ENCODE assay signal across 16 cellular contexts in the genomic region with DNA sequence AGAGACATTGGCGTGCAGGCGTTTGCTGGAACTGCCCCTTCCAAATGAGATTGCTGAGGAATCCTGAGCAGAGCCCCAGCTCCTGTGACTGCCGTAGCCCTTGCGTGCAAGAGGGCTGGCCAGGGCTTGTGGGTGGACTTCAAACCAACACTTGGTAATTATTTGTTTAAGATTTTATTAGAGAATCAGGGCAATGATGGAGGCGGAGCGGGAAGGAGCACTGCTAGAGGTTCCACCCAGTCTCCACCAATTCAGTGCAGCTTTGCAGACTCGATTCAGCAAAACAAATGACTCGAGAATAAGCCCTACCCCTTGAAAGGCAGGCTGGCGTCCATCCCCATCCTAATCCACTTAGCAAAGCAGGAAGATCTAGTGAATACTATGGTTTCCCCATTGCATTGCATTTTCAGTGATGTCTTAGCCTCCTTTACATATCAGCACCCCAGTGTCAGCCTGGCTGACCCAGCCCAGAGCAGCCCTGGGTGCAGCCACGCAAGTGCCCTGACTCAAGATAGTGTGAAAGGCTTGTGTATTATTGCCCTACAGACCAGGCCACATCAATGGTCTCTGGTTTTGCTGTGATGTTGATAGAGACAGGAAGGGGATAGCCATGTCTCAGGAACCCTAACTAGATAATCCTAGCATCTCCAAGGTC. TPM values are rescaled to one million over a fixed set of nuclear protein-coding genes. Genes with fewer than 3 reads are reported as not detected.
A peak's percentile ranks its signal among the peaks of the same experiment; 100 is the strongest.
DNase-seq lines count a peak whose midpoint lies in the region; ATAC-seq, FAIRE-seq and TF ChIP-seq lines count a peak whose summit lies in the region.
"Had no signal": no experiment of that assay in that cellular context is flagged by ENCODE, and none has a peak within 500 bp of the region (broad histone marks: within the 10 kb centered on the region; RNA-seq: fewer than 3 reads in every experiment).

No MANE protein-coding gene starts in this region.

- no peak overlapping the region for H4K91ac ChIP-seq in H1 (replicated peaks; ENCODE audit: insufficient read length, low read length)

- H4K8ac ChIP-seq in H1 (ENCODE audit: extremely low read depth, insufficient read depth, low read length): peak overlapping the region; percentile 14; the same call in 1 of the 2 replicates

- H3K56ac ChIP-seq in H1 (replicated peaks; ENCODE audit: insufficient read length, low read depth, low read length): no peak overlapping the region

- H3K14ac ChIP-seq in H1 (ENCODE audit: insufficient read length): no peak overlapping the region

- no peak for TF ChIP-seq EP300 in H1 (IDR thresholded peaks at IDR 0.05; ENCODE audit: borderline replicate concordance in 1 of 2, low read depth in 2 of 2, low read length in 2 of 2)

- H3K9me3 ChIP-seq in MG63: no peaks in the 10 kb centered on the region
- no peaks in the 10 kb centered on the region for H3K9me3 ChIP-seq in H1 (ENCODE audit: insufficient read depth in 2 of 2, low read depth in 1 of 2, low read length in 1 of 2)
- H3K9me3 ChIP-seq in mucosa of rectum (ENCODE audit: control insufficient read depth in 2 of 2, low read length in 2 of 2): no peaks in the 10 kb centered on the region
- H3K9me3 ChIP-seq: BLaER1 treated with 17β-estradiol and CSF1 and Interleukin-3, amounts not matched to agents 10 nM and 100 nM; uterus had no signal

- no peak overlapping the region for H3K27ac ChIP-seq in H1 (ENCODE audit: low read depth, low read length)
- H3K27ac ChIP-seq in mucosa of rectum (ENCODE audit: low read depth in 2 of 2, low read length in 2 of 2): peak overlapping the region; percentile 23 to 54
- H3K27ac ChIP-seq: BLaER1 treated with 17β-estradiol and CSF1 and Interleukin-3, amounts not matched to agents 10 nM and 100 nM; parathyroid adenoma; uterus had no signal

- ATAC-seq in HG02798 (IDR thresholded peaks at IDR 0.05; ENCODE audit: poor library complexity, unreplicated experiment): no peak
- no peak for ATAC-seq in GM21390 (IDR thresholded peaks at IDR 0.05; ENCODE audit: unreplicated experiment)

- no peaks in the 10 kb centered on the region for H4K20me1 ChIP-seq in H1 (replicated peaks in 1 of 2; ENCODE audit: control insufficient read depth in 1 of 2, insufficient read depth in 2 of 2, low read length in 2 of 2)
- H4K20me1 ChIP-seq: BLaER1 treated with 17β-estradiol and CSF1 and Interleukin-3, amounts not matched to agents 10 nM and 100 nM had no signal

- no peak overlapping the region for H3K23ac ChIP-seq in H1 (ENCODE audit: insufficient read length)

- no peak overlapping the region for H2BK20ac ChIP-seq in H1 (ENCODE audit: low read length)

- H3K79me2 ChIP-seq in H1 (ENCODE audit: control insufficient read depth in 1 of 2, insufficient read depth in 2 of 2, low read length in 2 of 2): no peaks in the 10 kb centered on the region
- H3K79me2 ChIP-seq: parathyroid adenoma had no signal

- H2AK5ac ChIP-seq in H1 (ENCODE audit: low read depth, low read length): no peak overlapping the region

- H3K18ac ChIP-seq in H1 (ENCODE audit: extremely low read depth, low read length): no peak overlapping the region

- H3K4me1 ChIP-seq in H1 (replicated peaks in 1 of 4; ENCODE audit: control insufficient read depth in 3 of 4, insufficient read depth in 4 of 4, low read length in 3 of 4): peaks cover 0 to 2% (median 0%) of the 10 kb centered on the region in 4 experiments; a peak in 1 of 7 replicates
- peaks cover 3 to 29% of the 10 kb centered on the region in 2 donors for H3K4me1 ChIP-seq in mucosa of rectum (ENCODE audit: control insufficient read depth in 2 of 2, insufficient read depth in 2 of 2, low read length in 2 of 2)
- H3K4me1 ChIP-seq: parathyroid adenoma, uterus had no signal

- CTCF ChIA-PET in BJ (lab: Yijun Ruan, JAX) (interaction anchor here (1.8 to 3.1 kb wide), 2 partner anchors 80 to 85 kb away, joined by 3 to 14 read pairs; no protein-coding TSS in a partner anchor), H1 (lab: Charles Lee; ENCODE audit: partially characterized antibody) (interaction anchor here (7.6 kb wide), 1 partner anchor 14 kb away, joined by 42 read pairs; no protein-coding TSS in a partner anchor)

- no peak overlapping the region for H2BK12ac ChIP-seq in H1 (ENCODE audit: low read depth, low read length)

- H2AFZ ChIP-seq in H1 (ENCODE audit: low read length): 0 out of 2 replicates have a peak overlapping the region, but pooled peaks have one; percentile 27
- H2AFZ ChIP-seq: parathyroid adenoma had no signal

- no peak overlapping the region for H3K4me2 ChIP-seq in H1 (ENCODE audit: insufficient read depth in 1 of 2, low read depth in 2 of 2, low read length in 2 of 2)

- no peak overlapping the region for H2BK120ac ChIP-seq in H1 (replicated peaks; ENCODE audit: low read depth, low read length)

- no peak overlapping the region for H3K4ac ChIP-seq in H1 (replicated peaks; ENCODE audit: insufficient read length, low read depth, low read length)

- WGBS in H1 (ENCODE audit: extremely low coverage in 1 of 2, insufficient coverage in 1 of 2, insufficient read length in 1 of 2, insufficient replicate concordance in 2 of 2, low coverage in 1 of 2, low lambda C conversion rate in 2 of 2, missing lambda C conversion rate in 1 of 2), 2 experiments: 86% methylated on average over 10 of the region's 10 CpGs; no CpG with 5 or more reads in 1 of the 2 experiments

- H3K23me2 ChIP-seq in H1 (ENCODE audit: low read depth, low read length): no peaks in the 10 kb centered on the region

- H2BK5ac ChIP-seq in H1 (ENCODE audit: low read depth, low read length): no peak overlapping the region

- TF ChIP-seq CTCF in BJ (IDR thresholded peaks at IDR 0.05; ENCODE audit: insufficient read depth, low read depth, low read length) (0 out of 2 replicates have a peak, but pooled peaks have one; percentile 0), H1 (IDR thresholded peaks at IDR 0.05; ENCODE audit: control extremely low read depth in 1 of 3, insufficient read depth in 1 of 3, low read depth in 1 of 3, low read length in 3 of 3) (no peak)

- TF ChIP-seq RAD21 in H1 (IDR thresholded peaks at IDR 0.05 in 1 of 2, conservative IDR thresholded peaks at IDR 0.05 in 1 of 2; ENCODE audit: low read depth in 2 of 2, low read length in 2 of 2): no peak

- no peak overlapping the region for H4K5ac ChIP-seq in H1 (ENCODE audit: insufficient read length, low read depth, low read length)

- H3K27me3 ChIP-seq in BJ (ENCODE audit: control insufficient read depth, insufficient read depth, low read length) (peaks cover 2% of the 10 kb centered on the region), MG63 (no peaks in the 10 kb centered on the region; the same call in 1 of the 2 replicates), H1 (replicated peaks in 1 of 4; ENCODE audit: control insufficient read depth in 3 of 4, extremely low read depth in 1 of 4, insufficient read depth in 3 of 4, low read length in 3 of 4) (no peaks in the 10 kb centered on the region; a peak in 1 of 7 replicates), mucosa of rectum (ENCODE audit: control insufficient read depth in 2 of 2, insufficient read depth in 2 of 2, low read length in 2 of 2) (no peaks in the 10 kb centered on the region)
- H3K27me3 ChIP-seq: BLaER1 treated with 17β-estradiol and CSF1 and Interleukin-3, amounts not matched to agents 10 nM and 100 nM; uterus had no signal

- FAIRE-seq in H1 (lab: Jason Lieb, UNC): no peak
- FAIRE-seq: colon, GM12891 had no signal

- H3K9ac ChIP-seq in H1 (replicated peaks in 1 of 4; ENCODE audit: extremely low read depth in 1 of 4, low read depth in 3 of 4, low read length in 3 of 4) (no peak overlapping the region), mucosa of rectum (ENCODE audit: low read depth in 1 of 2, low read length in 2 of 2) (no peak overlapping the region)
- H3K9ac ChIP-seq: BLaER1 treated with 17β-estradiol and CSF1 and Interleukin-3, amounts not matched to agents 10 nM and 100 nM; parathyroid adenoma had no signal

- DNase-seq in BJ (ENCODE audit: low read depth) (peak; percentile 67), MG63 (peak; percentile 80), H1 (ENCODE audit: low read depth in 1 of 2, low spot score in 2 of 2) (no peak), pons (ENCODE audit: low spot score) (no peak)
- DNase-seq in stimulated activated CD4-positive, alpha-beta T cell treated with anti-CD3 and anti-CD28 coated beads, Interleukin-1b, Interleukin-23, amount 100 ng/mL, for 48 hours: no peak
- DNase-seq: activated CD4-positive, CD25-positive, alpha-beta regulatory T cell treated with anti-CD3 and anti-CD28 coated beads, Interleukin-2, amount 50 U/mL, for 72 hours; activated T-cell treated with anti-CD3 and anti-CD28 coated beads for 4 hours; DND-41 had no signal

- H3K79me1 ChIP-seq in H1 (ENCODE audit: low read depth, low read length): no peaks in the 10 kb centered on the region

- H3K4me3 ChIP-seq in BJ (ENCODE audit: low read depth, low read length): no peak overlapping the region
- H3K4me3 ChIP-seq in MG63: no peak overlapping the region
- H3K4me3 ChIP-seq in H1 (ENCODE audit: extremely low read depth in 1 of 4, insufficient read depth in 2 of 4, low read depth in 3 of 4, low read length in 4 of 4): no peak overlapping the region
- H3K4me3 ChIP-seq in mucosa of rectum (ENCODE audit: low read length in 2 of 2): peak overlapping the region; percentile 7 to 10
- H3K4me3 ChIP-seq: BLaER1 treated with 17β-estradiol and CSF1 and Interleukin-3, amounts not matched to agents 10 nM and 100 nM; uterus had no signal

- POLR2A ChIA-PET in BJ (lab: Charles Lee): no interaction called here
- POLR2A ChIA-PET in H1 (lab: Charles Lee; ENCODE audit: partially characterized antibody): no interaction called here

- TF ChIP-seq POLR2A in H1 (IDR thresholded peaks at IDR 0.05; ENCODE audit: control extremely low read depth in 1 of 2, low read depth in 2 of 2, low read length in 2 of 2): no peak

- no peaks in the 10 kb centered on the region for H3K36me3 ChIP-seq in BJ (ENCODE audit: control insufficient read depth, insufficient read depth, low read length)
- no peaks in the 10 kb centered on the region for H3K36me3 ChIP-seq in MG63
- no peaks in the 10 kb centered on the region for H3K36me3 ChIP-seq in H1 (ENCODE audit: control insufficient read depth in 2 of 4, insufficient read depth in 4 of 4, low read length in 3 of 4)
- no peaks in the 10 kb centered on the region for H3K36me3 ChIP-seq in mucosa of rectum (ENCODE audit: control insufficient read depth in 2 of 2, insufficient read depth in 2 of 2, low read length in 2 of 2)
- H3K36me3 ChIP-seq: BLaER1 treated with 17β-estradiol and CSF1 and Interleukin-3, amounts not matched to agents 10 nM and 100 nM; uterus had no signal

- no peak overlapping the region for H2BK15ac ChIP-seq in H1 (ENCODE audit: low read length)

RNA-seq across cellular contexts. Expression of gene GLDN, which starts 26.0 kb away (rescaled TPM):
- polyA plus RNA-seq in BJ (2011; rRNA removed) (0.21 and 0.37 TPM in 2 replicates), H1 (2011; rRNA removed) (0.16 and 0.24 TPM in 2 replicates)
- 0.43 and 0.46 TPM in 2 replicates for polyA minus RNA-seq in BJ (2011; rRNA and poly(A)+ RNA removed)
- total RNA-seq in MG63 (2014; rRNA removed; shearing (Covaris generic); ENCODE audit: low replicate concordance): 0.30 and 0.67 TPM in 2 replicates
- total RNA-seq in H1 (2021; fragmentation: NEBNext Ultra II Directional; extraction: Animal tissue kit (Norgen Biotek cat#: 25700)): 0.44 and 0.50 TPM in 2 replicates
- 0.30 TPM for polyA plus RNA-seq in H1 (2011; cell fraction: cytosol; rRNA removed)
- polyA plus RNA-seq in H1 (2011; cell fraction: nucleus; rRNA removed): 1.1 TPM
- 0.28 to 0.34 TPM (median 0.32 TPM) in 4 replicates for polyA plus RNA-seq in H1 (2012, experiment 1 of 2)
- 0.04 TPM for polyA plus RNA-seq in H1 (2012, experiment 2 of 2)
- 0.57 TPM for polyA plus RNA-seq in H1 (2013, experiment 1 of 2)
- polyA plus RNA-seq in H1 (2013, experiment 2 of 2): 0.35 TPM
- polyA minus RNA-seq in H1 (2011; rRNA and poly(A)+ RNA removed): 0.95 and 1.1 TPM in 2 replicates
- not detected for polyA minus RNA-seq in H1 (2011; cell fraction: cytosol; rRNA and poly(A)+ RNA removed)
- 2.9 TPM for polyA minus RNA-seq in H1 (2011; cell fraction: nucleus; rRNA and poly(A)+ RNA removed)

RNA-seq across cellular contexts. Expression of gene CYP19A1, which starts 29.1 kb away (rescaled TPM):
- polyA plus RNA-seq in BJ (2011; rRNA removed): 0.06 and 0.61 TPM in 2 replicates
- polyA minus RNA-seq in BJ (2011; rRNA and poly(A)+ RNA removed): 0.33 TPM in 1 of 2 replicates, not detected in the other
- total RNA-seq in MG63 (2014; rRNA removed; shearing (Covaris generic); ENCODE audit: low replicate concordance): 0.69 TPM in 1 of 2 replicates, not detected in the other
- total RNA-seq in H1 (2021; fragmentation: NEBNext Ultra II Directional; extraction: Animal tissue kit (Norgen Biotek cat#: 25700)): not detected in 2 replicates
- polyA plus RNA-seq in H1 (2011; rRNA removed): not detected in 2 replicates
- not detected for polyA plus RNA-seq in H1 (2011; cell fraction: cytosol; rRNA removed)
- not detected for polyA plus RNA-seq in H1 (2011; cell fraction: nucleus; rRNA removed)
- polyA plus RNA-seq in H1 (2012, experiment 1 of 2): 0.25 to 0.29 TPM in 2 of 4 replicates, not detected in the others
- not detected for polyA plus RNA-seq in H1 (2012, experiment 2 of 2)
- polyA plus RNA-seq in H1 (2013, experiment 1 of 2): 0.04 TPM
- polyA plus RNA-seq in H1 (2013, experiment 2 of 2): 0.07 TPM
- polyA minus RNA-seq in H1 (2011; rRNA and poly(A)+ RNA removed): not detected in 2 replicates
- not detected for polyA minus RNA-seq in H1 (2011; cell fraction: cytosol; rRNA and poly(A)+ RNA removed)
- polyA minus RNA-seq in H1 (2011; cell fraction: nucleus; rRNA and poly(A)+ RNA removed): not detected
- total RNA-seq: uterus had no signal

Comparison
In these comparisons a context has a peak if more than half of its experiments do, and no peak if none do; other contexts are left out.
1. DNase-seq: peak in BJ (single experiment) and MG63 (single experiment); none in H1 (0 of 2), stimulated activated CD4-positive, alpha-beta T cell treated with anti-CD3 and anti-CD28 coated beads, Interleukin-1b, Interleukin-23, amount 100 ng/mL, for 48 hours (single experiment) and pons (single experiment).
2. H3K4me3 ChIP-seq: peak in mucosa of rectum (2 of 2); none in BJ (single experiment), MG63 (single experiment) and H1 (0 of 4).